In the genomic region with DNA sequence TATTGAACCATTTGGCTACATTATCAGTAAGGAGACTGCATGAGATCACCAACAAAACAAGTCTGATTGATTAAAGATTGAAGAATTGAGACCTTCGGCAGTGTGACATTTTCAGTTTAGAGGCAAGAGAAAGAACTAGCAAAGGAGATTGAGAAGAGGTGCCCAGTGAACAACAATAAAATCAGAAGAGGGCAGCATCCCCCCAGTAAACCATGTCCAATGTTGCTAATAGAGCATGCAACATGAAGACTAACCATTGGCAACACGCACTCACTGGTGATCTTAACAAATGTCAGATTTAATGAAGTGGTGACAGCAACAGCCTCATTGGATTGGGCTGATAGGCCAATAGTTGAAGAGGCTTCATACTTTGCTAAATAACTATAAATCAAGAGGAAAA, we compare ENCODE assay signal across 1 cellular context.
TF ChIP-seq lines count a peak whose summit lies in the region.

No MANE protein-coding gene starts in this region.

TF ChIP-seq in HepG2, 621 proteins besides CTCF, POLR2A, EP300 and RAD21:
- peak; percentile 53 for TF ChIP-seq STAG1 (CRISPR knock-in tag; IDR thresholded peaks at IDR 0.05)
- TF ChIP-seq, protein P1, sequence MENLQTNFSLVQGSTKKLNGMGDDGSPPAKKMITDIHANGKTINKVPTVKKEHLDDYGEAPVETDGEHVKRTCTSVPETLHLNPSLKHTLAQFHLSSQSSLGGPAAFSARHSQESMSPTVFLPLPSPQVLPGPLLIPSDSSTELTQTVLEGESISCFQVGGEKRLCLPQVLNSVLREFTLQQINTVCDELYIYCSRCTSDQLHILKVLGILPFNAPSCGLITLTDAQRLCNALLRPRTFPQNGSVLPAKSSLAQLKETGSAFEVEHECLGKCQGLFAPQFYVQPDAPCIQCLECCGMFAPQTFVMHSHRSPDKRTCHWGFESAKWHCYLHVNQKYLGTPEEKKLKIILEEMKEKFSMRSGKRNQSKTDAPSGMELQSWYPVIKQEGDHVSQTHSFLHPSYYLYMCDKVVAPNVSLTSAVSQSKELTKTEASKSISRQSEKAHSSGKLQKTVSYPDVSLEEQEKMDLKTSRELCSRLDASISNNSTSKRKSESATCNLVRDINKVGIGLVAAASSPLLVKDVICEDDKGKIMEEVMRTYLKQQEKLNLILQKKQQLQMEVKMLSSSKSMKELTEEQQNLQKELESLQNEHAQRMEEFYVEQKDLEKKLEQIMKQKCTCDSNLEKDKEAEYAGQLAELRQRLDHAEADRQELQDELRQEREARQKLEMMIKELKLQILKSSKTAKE (CRISPR knock-in tag; IDR thresholded peaks at IDR 0.05; ENCODE audit: borderline replicate concordance) = no peak
TF ChIP-seq in HepG2: peak in this region for 1.
